In genomic region chr22:22391543-22391942, GRCh38 we compare ENCODE assay signal across 24 cellular contexts.
"Had no signal": no experiment of that assay in that cellular context is flagged by ENCODE, and none has a peak within 500 bp of the region (broad histone marks: within the 10 kb centered on the region; RNA-seq: fewer than 3 reads in every experiment).

No MANE protein-coding gene starts in this region.

- H3K27ac Mint-ChIP-seq: mesothelial cell of epicardium had no signal

- ATAC-seq: gastrocnemius medialis, heart right ventricle, left cardiac atrium, left lung, left ventricle myocardium superior, lower lobe of right lung, mucosa of descending colon had no signal

- H3K27ac ChIP-seq: coronary artery, dorsolateral prefrontal cortex, esophagus squamous epithelium, gastrocnemius medialis, heart right ventricle, left lung, lower lobe of right lung had no signal

- H3K36me3 Mint-ChIP-seq: mesothelial cell of epicardium had no signal

- H3K27me3 ChIP-seq: gastrocnemius medialis had no signal

- H3K4me1 Mint-ChIP-seq: mesothelial cell of epicardium had no signal

- H3K4me3 Mint-ChIP-seq: mesothelial cell of epicardium had no signal

- FAIRE-seq: colon, endothelial cell of umbilical vein, islet of Langerhans, keratinocyte had no signal

- DNase-seq: dermis blood vessel endothelial cell; dorsolateral prefrontal cortex; effector CD4-positive, alpha-beta T cell; effector memory CD4-positive, alpha-beta T cell; esophagus squamous epithelium; foreskin fibroblast; foreskin melanocyte; gastrocnemius medialis; glutamatergic neuron; head of caudate nucleus; heart right ventricle; hippocampal formation; left cardiac atrium; left lung; left ventricle myocardium superior; lower lobe of right lung; mesenchymal stem cell; mucosa of descending colon had no signal

- H3K9me3 ChIP-seq: left lung, mucosa of descending colon had no signal

- H3K4me1 ChIP-seq: esophagus squamous epithelium, gastrocnemius medialis, heart right ventricle, left lung, lower lobe of right lung had no signal

- H3K4me3 ChIP-seq: coronary artery, dorsolateral prefrontal cortex, esophagus squamous epithelium, gastrocnemius medialis, heart right ventricle, left lung, lower lobe of right lung, mucosa of descending colon had no signal

- H3K36me3 ChIP-seq: esophagus squamous epithelium, gastrocnemius medialis, heart right ventricle, left lung, lower lobe of right lung had no signal
